Comparison of ENCODE assay signal across 9 cellular contexts in genomic region chr14:99794156-99794780, GRCh38. TPM values are rescaled to one million over a fixed set of nuclear protein-coding genes. Genes with fewer than 3 reads are reported as not detected.
DNase-seq lines count a peak whose midpoint lies in the region; ATAC-seq lines count a peak whose summit lies in the region.
"Had no signal": no experiment of that assay in that cellular context is flagged by ENCODE, and none has a peak within 500 bp of the region (broad histone marks: within the 10 kb centered on the region; RNA-seq: fewer than 3 reads in every experiment).

No MANE protein-coding gene starts in this region.

- H3K4me3 Mint-ChIP-seq in T-helper 1 cell treated with Interleukin-12 subunit alpha and Interleukin-12 subunit beta and Interleukin-4 antibody, amounts not matched to agents 30 μg/mL and 1 μg/mL, for 36 hours = peak overlapping the region; percentile 33
- H3K4me3 Mint-ChIP-seq in activated T-helper 1 cell treated with anti-CD3 and anti-CD28 coated beads, Interleukin-12 subunit alpha, Interleukin-12 subunit beta, Interleukin-2, Interleukin-4 antibody, amounts not matched to agents 30 ng/mL and 10 ng/mL and 1 ng/mL, durations not matched to agents 14 hours and 24 hours and 36 hours = peak overlapping the region; percentile 63

- no peak overlapping the region for H3K27ac Mint-ChIP-seq in T-helper 1 cell treated with Interleukin-12 subunit alpha and Interleukin-12 subunit beta and Interleukin-4 antibody, amounts not matched to agents 30 μg/mL and 1 μg/mL, for 36 hours
- H3K27ac Mint-ChIP-seq in activated T-helper 1 cell treated with anti-CD3 and anti-CD28 coated beads, Interleukin-12 subunit alpha, Interleukin-12 subunit beta, Interleukin-2, Interleukin-4 antibody, amounts not matched to agents 30 ng/mL and 10 ng/mL and 1 ng/mL, durations not matched to agents 14 hours and 24 hours and 36 hours = no peak overlapping the region

- H3K4me1 ChIP-seq in iPS-15b (ENCODE audit: control insufficient read depth, insufficient read depth, low read length) = peaks cover 5% of the 10 kb centered on the region
- H3K4me1 ChIP-seq in subcutaneous abdominal adipose tissue (ENCODE audit: control insufficient read depth in 5 of 5, insufficient read depth in 5 of 5, low read length in 5 of 5) = peaks cover 5 to 30% (median 25%) of the 10 kb centered on the region in 5 donors

- ATAC-seq in HG03045 (IDR thresholded peaks at IDR 0.05; ENCODE audit: unreplicated experiment) = no peak
- ATAC-seq in HG02870 (IDR thresholded peaks at IDR 0.05; ENCODE audit: unreplicated experiment) = no peak

- H3K9me3 ChIP-seq in iPS-15b (ENCODE audit: control insufficient read depth, insufficient read depth, low read length) = no peaks in the 10 kb centered on the region
- no peaks in the 10 kb centered on the region for H3K9me3 ChIP-seq in subcutaneous abdominal adipose tissue (ENCODE audit: control insufficient read depth in 5 of 5, low read length in 5 of 5)

- H3K4me1 Mint-ChIP-seq in T-helper 1 cell treated with Interleukin-12 subunit alpha and Interleukin-12 subunit beta and Interleukin-4 antibody, amounts not matched to agents 30 μg/mL and 1 μg/mL, for 36 hours (ENCODE audit: low read depth) = peaks cover 12% of the 10 kb centered on the region
- peaks cover 20% of the 10 kb centered on the region for H3K4me1 Mint-ChIP-seq in activated T-helper 1 cell treated with anti-CD3 and anti-CD28 coated beads, Interleukin-12 subunit alpha, Interleukin-12 subunit beta, Interleukin-2, Interleukin-4 antibody, amounts not matched to agents 30 ng/mL and 10 ng/mL and 1 ng/mL, durations not matched to agents 14 hours and 24 hours and 36 hours (ENCODE audit: low read depth)

- H3K36me3 Mint-ChIP-seq in T-helper 1 cell treated with Interleukin-12 subunit alpha and Interleukin-12 subunit beta and Interleukin-4 antibody, amounts not matched to agents 30 μg/mL and 1 μg/mL, for 36 hours (ENCODE audit: low read depth) = no peaks in the 10 kb centered on the region
- H3K36me3 Mint-ChIP-seq in activated T-helper 1 cell treated with anti-CD3 and anti-CD28 coated beads, Interleukin-12 subunit alpha, Interleukin-12 subunit beta, Interleukin-2, Interleukin-4 antibody, amounts not matched to agents 30 ng/mL and 10 ng/mL and 1 ng/mL, durations not matched to agents 14 hours and 24 hours and 36 hours (ENCODE audit: low read depth) = no peaks in the 10 kb centered on the region

- H3K27me3 Mint-ChIP-seq in T-helper 1 cell treated with Interleukin-12 subunit alpha and Interleukin-12 subunit beta and Interleukin-4 antibody, amounts not matched to agents 30 μg/mL and 1 μg/mL, for 36 hours (ENCODE audit: low read depth) = peaks cover 77% of the 10 kb centered on the region
- peaks cover 69% of the 10 kb centered on the region for H3K27me3 Mint-ChIP-seq in activated T-helper 1 cell treated with anti-CD3 and anti-CD28 coated beads, Interleukin-12 subunit alpha, Interleukin-12 subunit beta, Interleukin-2, Interleukin-4 antibody, amounts not matched to agents 30 ng/mL and 10 ng/mL and 1 ng/mL, durations not matched to agents 14 hours and 24 hours and 36 hours (ENCODE audit: insufficient read depth)

- H3K27ac ChIP-seq in subcutaneous abdominal adipose tissue (ENCODE audit: low read depth, low read length) = peak overlapping the region; percentile 46

- no peaks in the 10 kb centered on the region for H3K9me3 Mint-ChIP-seq in T-helper 1 cell treated with Interleukin-12 subunit alpha and Interleukin-12 subunit beta and Interleukin-4 antibody, amounts not matched to agents 30 μg/mL and 1 μg/mL, for 36 hours
- H3K9me3 Mint-ChIP-seq in activated T-helper 1 cell treated with anti-CD3 and anti-CD28 coated beads, Interleukin-12 subunit alpha, Interleukin-12 subunit beta, Interleukin-2, Interleukin-4 antibody, amounts not matched to agents 30 ng/mL and 10 ng/mL and 1 ng/mL, durations not matched to agents 14 hours and 24 hours and 36 hours = no peaks in the 10 kb centered on the region

- intact Hi-C loops in activated T-helper 1 cell treated with anti-CD3 and anti-CD28 coated beads, Interleukin-12 subunit alpha, Interleukin-12 subunit beta, Interleukin-2, Interleukin-4 antibody, amounts not matched to agents 30 ng/mL and 10 ng/mL and 1 ng/mL, durations not matched to agents 14 hours and 24 hours and 36 hours (cut with micrococcal nuclease) = loop anchor here (5.0 kb wide), 2 partner anchors 62 to 112 kb away; partner anchors contain the start of gene CYP46A1

- peaks cover 9% of the 10 kb centered on the region for H3K27me3 ChIP-seq in iPS-15b (ENCODE audit: control insufficient read depth, insufficient read depth, low read length)
- H3K27me3 ChIP-seq in subcutaneous abdominal adipose tissue (ENCODE audit: control insufficient read depth in 5 of 5, insufficient read depth in 4 of 5, low read length in 5 of 5) = no peaks in the 10 kb centered on the region

- H3K36me3 ChIP-seq in iPS-15b (ENCODE audit: control insufficient read depth, insufficient read depth, low read length) = no peaks in the 10 kb centered on the region
- H3K36me3 ChIP-seq in subcutaneous abdominal adipose tissue (ENCODE audit: control insufficient read depth in 5 of 5, insufficient read depth in 5 of 5, low read length in 5 of 5) = no peaks in the 10 kb centered on the region

- DNase-seq in T-helper 1 cell (no peak), NCI-H1436 (lab: John Stamatoyannopoulos, UW) (no peak)
- DNase-seq in activated T-helper 1 cell treated with anti-CD3 and anti-CD28 coated beads, Interleukin-12 subunit alpha, Interleukin-12 subunit beta, Interleukin-2, Interleukin-4 antibody, amounts not matched to agents 30 ng/mL and 10 ng/mL and 1 ng/mL, durations not matched to agents 14 hours and 24 hours and 36 hours (ENCODE audit: low spot score) = no peak
- DNase-seq: AML-193 had no signal

- peak overlapping the region; percentile 55 for H3K4me3 ChIP-seq in iPS-15b (ENCODE audit: low read depth, low read length)
- H3K4me3 ChIP-seq in subcutaneous abdominal adipose tissue (ENCODE audit: low read depth in 1 of 5, low read length in 5 of 5) = peak overlapping the region; percentile 55 to 75 (median 66)

- H3K9ac ChIP-seq in iPS-15b (ENCODE audit: low read depth, low read length) = no peak overlapping the region
- peak overlapping the region in 4 of 5 donors; percentile 12 to 68 (median 35) for H3K9ac ChIP-seq in subcutaneous abdominal adipose tissue (ENCODE audit: low read length in 5 of 5)

RNA-seq across cellular contexts. Expression of gene EML1, which starts 1.1 kb away (rescaled TPM):
- total RNA-seq in activated T-helper 1 cell treated with anti-CD3 and anti-CD28 coated beads, Interleukin-12 subunit alpha, Interleukin-12 subunit beta, Interleukin-2, Interleukin-4 antibody, amounts not matched to agents 30 ng/mL and 10 ng/mL and 1 ng/mL, durations not matched to agents 14 hours and 24 hours and 36 hours = 0.76 and 0.91 TPM in 2 replicates
